In genomic region chr2:219029829-219030165, GRCh38 we compare ENCODE assay signal across 1 cellular context.
TF ChIP-seq lines count a peak whose summit lies in the region.

No MANE protein-coding gene starts in this region.

TF ChIP-seq in IMR-90, 13 proteins besides CTCF, POLR2A, EP300 and RAD21:
- TF ChIP-seq SMC3 (IDR thresholded peaks at IDR 0.05; ENCODE audit: low read depth, low read length), result peak; percentile 93
- peak; percentile 83; the same call in 1 of the 2 replicates for TF ChIP-seq MAZ (IDR thresholded peaks at IDR 0.05; ENCODE audit: borderline replicate concordance, low read depth, low read length)
- no peak for TF ChIP-seq NFE2L2 (IDR thresholded peaks at IDR 0.05; ENCODE audit: low read depth, low read length)
